ENCODE assay signal across 9 cellular contexts in genomic region chr19:4916292-4917082, GRCh38. TPM values are rescaled to one million over a fixed set of nuclear protein-coding genes. Genes with fewer than 3 reads are reported as not detected.
DNase-seq lines count a peak whose midpoint lies in the region; ATAC-seq and TF ChIP-seq lines count a peak whose summit lies in the region.
"Had no signal": no experiment of that assay in that cellular context is flagged by ENCODE, and none has a peak within 500 bp of the region (broad histone marks: within the 10 kb centered on the region; RNA-seq: fewer than 3 reads in every experiment).

No MANE protein-coding gene starts in this region.

- peaks cover 46% of the 10 kb centered on the region for H3K4me1 Mint-ChIP-seq in chondrocyte (ENCODE audit: low read depth)

- H3K4me1 ChIP-seq in rectal smooth muscle tissue (ENCODE audit: control insufficient read depth, insufficient read depth, low read length), result no peaks in the 10 kb centered on the region

- H3K36me3 ChIP-seq in rectal smooth muscle tissue (ENCODE audit: control insufficient read depth, insufficient read depth, low read length), result no peaks in the 10 kb centered on the region

- no peaks in the 10 kb centered on the region for H3K9me3 Mint-ChIP-seq in chondrocyte (ENCODE audit: low read depth)

- peak overlapping the region; percentile 95 for H3K27ac Mint-ChIP-seq in chondrocyte (ENCODE audit: unreplicated experiment)

- no peak overlapping the region for H3K4me3 Mint-ChIP-seq in chondrocyte (ENCODE audit: unreplicated experiment)

- H3K4me3 ChIP-seq in GM08714 (ENCODE audit: low read length) (peak overlapping the region; percentile 59; the same call in 1 of the 2 replicates), rectal smooth muscle tissue (ENCODE audit: low read length) (peak overlapping the region; percentile 42)

- no peak overlapping the region for H3K9ac ChIP-seq in rectal smooth muscle tissue (ENCODE audit: low read length)

- no peaks in the 10 kb centered on the region for H3K27me3 Mint-ChIP-seq in chondrocyte (ENCODE audit: low read depth)

- H3K36me3 Mint-ChIP-seq in chondrocyte (ENCODE audit: low read depth), result peaks cover 3% of the 10 kb centered on the region

- no peak for ATAC-seq in GM18519 (IDR thresholded peaks at IDR 0.05; ENCODE audit: low FRiP score, unreplicated experiment)
- ATAC-seq in GM21737 (IDR thresholded peaks at IDR 0.05; ENCODE audit: unreplicated experiment), result no peak
- no peak for ATAC-seq in GM19023 (IDR thresholded peaks at IDR 0.05; ENCODE audit: unreplicated experiment)

- H3K27ac ChIP-seq in rectal smooth muscle tissue (ENCODE audit: low read depth, low read length), result no peak overlapping the region

- TF ChIP-seq CTCF in chondrocyte (IDR thresholded peaks at IDR 0.05), result no peak

- H3K27me3 ChIP-seq in rectal smooth muscle tissue (ENCODE audit: control insufficient read depth, insufficient read depth, low read length), result no peaks in the 10 kb centered on the region

- DNase-seq in T-helper 1 cell, result peak in 3 of 5 donors; percentile 19 to 46 (median 40)
- DNase-seq in chondrocyte (ENCODE audit: low spot score), result no peak
- DNase-seq in RPMI8226, result no peak
- DNase-seq: SHP77 had no signal

RNA-seq across cellular contexts. Expression of gene UHRF1, which starts 7.2 kb away (rescaled TPM):
- total RNA-seq in chondrocyte, result 15.7 to 42.5 TPM (median 17.4 TPM) in 3 replicates

RNA-seq across cellular contexts. Expression of gene ARRDC5, which starts 13.8 kb away (rescaled TPM):
- total RNA-seq in chondrocyte, result 0.41 TPM in 1 of 3 replicates, not detected in the others

RNA-seq across cellular contexts. Expression of gene PLIN3, which starts 49.0 kb away (rescaled TPM):
- 91.8 to 93.2 TPM (median 93.0 TPM) in 3 replicates for total RNA-seq in chondrocyte

RNA-seq across cellular contexts. Expression of gene KDM4B, which starts 52.4 kb away (rescaled TPM):
- total RNA-seq in chondrocyte, result 50.7 to 53.2 TPM (median 52.2 TPM) in 3 replicates

Comparison
In these comparisons a context has a peak if more than half of its experiments do, and no peak if none do; other contexts are left out.
1. DNase-seq: peak in T-helper 1 cell (3 of 5); none in chondrocyte (single experiment) and RPMI8226 (single experiment).